Comparison of ENCODE assay signal across 1 cellular context in the genomic region with DNA sequence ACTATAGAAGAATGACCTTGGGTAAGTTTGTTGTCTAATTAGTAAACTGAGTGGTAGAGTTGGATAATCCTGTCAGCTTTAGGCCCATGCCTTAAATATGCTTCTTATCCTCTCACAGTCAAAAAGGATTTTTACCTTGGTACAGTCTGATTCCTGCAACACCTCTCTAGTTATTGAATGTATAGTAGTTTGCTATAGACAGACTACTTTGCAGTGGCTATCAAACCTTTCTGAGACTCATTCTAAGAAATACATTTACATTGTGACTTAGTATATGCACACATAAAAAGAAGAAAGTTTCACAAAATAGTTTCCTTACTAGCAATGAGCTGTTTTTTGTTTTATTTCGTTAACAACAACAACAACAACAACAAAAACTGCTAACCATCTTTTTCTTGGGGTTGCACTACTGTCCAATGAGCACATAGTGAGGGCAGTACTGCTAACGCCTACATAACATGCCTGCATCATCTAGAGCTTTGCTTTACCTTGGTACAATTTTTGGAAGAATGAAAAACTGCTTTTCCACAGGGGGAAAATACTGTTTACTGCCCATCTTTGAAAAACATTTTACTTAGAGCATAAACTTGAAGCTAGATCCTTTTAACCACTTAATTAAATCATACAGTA.
TF ChIP-seq lines count a peak whose summit lies in the region.

No MANE protein-coding gene starts in this region.

TF ChIP-seq in IMR-90, 13 proteins besides CTCF, POLR2A, EP300 and RAD21:
- TF ChIP-seq, protein P1, sequence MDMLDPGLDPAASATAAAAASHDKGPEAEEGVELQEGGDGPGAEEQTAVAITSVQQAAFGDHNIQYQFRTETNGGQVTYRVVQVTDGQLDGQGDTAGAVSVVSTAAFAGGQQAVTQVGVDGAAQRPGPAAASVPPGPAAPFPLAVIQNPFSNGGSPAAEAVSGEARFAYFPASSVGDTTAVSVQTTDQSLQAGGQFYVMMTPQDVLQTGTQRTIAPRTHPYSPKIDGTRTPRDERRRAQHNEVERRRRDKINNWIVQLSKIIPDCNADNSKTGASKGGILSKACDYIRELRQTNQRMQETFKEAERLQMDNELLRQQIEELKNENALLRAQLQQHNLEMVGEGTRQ (IDR thresholded peaks at IDR 0.05; ENCODE audit: low read depth, low read length), result no peak
- TF ChIP-seq CEBPB (IDR thresholded peaks at IDR 0.05; ENCODE audit: low read depth, low read length), result no peak
- TF ChIP-seq NFE2L2 (IDR thresholded peaks at IDR 0.05; ENCODE audit: low read depth, low read length), result no peak
- TF ChIP-seq SMC3 (IDR thresholded peaks at IDR 0.05; ENCODE audit: low read depth, low read length), result no peak
- TF ChIP-seq RFX5 (IDR thresholded peaks at IDR 0.05; ENCODE audit: low read depth, low read length), result no peak
- no peak for TF ChIP-seq MXI1 (IDR thresholded peaks at IDR 0.05; ENCODE audit: borderline replicate concordance, low read depth, low read length)
- TF ChIP-seq, protein P2, sequence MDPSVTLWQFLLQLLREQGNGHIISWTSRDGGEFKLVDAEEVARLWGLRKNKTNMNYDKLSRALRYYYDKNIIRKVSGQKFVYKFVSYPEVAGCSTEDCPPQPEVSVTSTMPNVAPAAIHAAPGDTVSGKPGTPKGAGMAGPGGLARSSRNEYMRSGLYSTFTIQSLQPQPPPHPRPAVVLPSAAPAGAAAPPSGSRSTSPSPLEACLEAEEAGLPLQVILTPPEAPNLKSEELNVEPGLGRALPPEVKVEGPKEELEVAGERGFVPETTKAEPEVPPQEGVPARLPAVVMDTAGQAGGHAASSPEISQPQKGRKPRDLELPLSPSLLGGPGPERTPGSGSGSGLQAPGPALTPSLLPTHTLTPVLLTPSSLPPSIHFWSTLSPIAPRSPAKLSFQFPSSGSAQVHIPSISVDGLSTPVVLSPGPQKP (IDR thresholded peaks at IDR 0.05; ENCODE audit: borderline replicate concordance, low read depth, low read length), result no peak
- TF ChIP-seq BHLHE40 (IDR thresholded peaks at IDR 0.05; ENCODE audit: low read depth, low read length), result no peak
- TF ChIP-seq RCOR1 (IDR thresholded peaks at IDR 0.05; ENCODE audit: insufficient replicate concordance, low read length), result no peak
- TF ChIP-seq CHD1 (IDR thresholded peaks at IDR 0.05; ENCODE audit: low read depth, low read length), result no peak
- no peak for TF ChIP-seq MAFK (IDR thresholded peaks at IDR 0.05; ENCODE audit: low read depth, low read length)
- no peak for TF ChIP-seq MAZ (IDR thresholded peaks at IDR 0.05; ENCODE audit: borderline replicate concordance, low read depth, low read length)
- TF ChIP-seq FOS (IDR thresholded peaks at IDR 0.05; ENCODE audit: low read depth, low read length), result no peak
